ENCODE assay signal across 20 cellular contexts in the genomic region with DNA sequence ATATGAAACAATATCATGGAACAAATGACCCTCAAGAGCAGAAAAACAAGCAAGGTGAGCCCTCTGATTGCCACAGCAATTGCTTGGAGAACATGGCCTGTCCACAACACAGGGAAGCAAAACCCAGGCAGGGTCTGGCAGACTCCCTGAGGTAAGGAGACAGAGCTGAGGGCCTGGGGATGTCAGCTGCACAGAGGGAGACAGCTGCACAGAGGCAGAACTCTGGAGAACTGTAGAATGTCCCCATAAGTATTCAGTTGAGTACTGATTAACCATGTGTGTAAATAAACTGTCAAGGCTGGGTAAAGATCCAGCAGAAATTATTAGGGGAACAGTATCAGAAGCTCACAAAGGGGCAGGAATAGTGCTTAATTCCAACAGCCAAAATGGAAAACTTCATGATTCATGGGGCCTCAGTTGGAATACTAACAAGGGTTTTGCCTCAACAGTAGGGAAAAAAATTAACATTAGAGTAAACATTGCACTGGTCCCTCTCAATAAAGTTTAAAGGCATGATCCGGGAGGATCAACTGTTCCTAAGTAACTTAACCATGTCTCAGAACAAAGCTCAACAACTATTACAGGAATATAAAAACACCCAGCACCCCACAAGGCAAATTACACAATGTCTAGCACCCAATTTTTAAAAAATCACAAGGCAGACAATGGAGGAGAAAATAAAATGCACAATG.
"Had no signal": no experiment of that assay in that cellular context is flagged by ENCODE, and none has a peak within 500 bp of the region (broad histone marks: within the 10 kb centered on the region; RNA-seq: fewer than 3 reads in every experiment).

No MANE protein-coding gene starts in this region.

- H3K27ac Mint-ChIP-seq: activated CD8-positive, alpha-beta memory T cell treated with anti-CD3 and anti-CD28 coated beads, Interleukin-2, amount 10 ng/mL, durations not matched to agents 7 days and 5 days; activated naive CD4-positive, alpha-beta T cell treated with anti-CD3 and anti-CD28 coated beads, Interleukin-2, amount 50 U/mL, for 72 hours; activated T-cell treated with anti-CD3 and anti-CD28 coated beads, Interleukin-2, amount 50 U/mL, for 24 hours; brain; dendritic cell treated with granulocyte-macrophage colony-stimulating factor and Interleukin-4, amounts not matched to agents 40 ng/mL and 50 ng/mL, for 4 days; effector memory CD8-positive, alpha-beta T cell; T-helper 17 cell had no signal

- H3K27ac ChIP-seq: neutrophil, prostate gland had no signal

- H3K9me3 ChIP-seq: neutrophil, prostate gland had no signal

- H3K36me3 Mint-ChIP-seq: activated CD8-positive, alpha-beta memory T cell treated with anti-CD3 and anti-CD28 coated beads, Interleukin-2, amount 10 ng/mL, durations not matched to agents 7 days and 5 days; activated naive CD4-positive, alpha-beta T cell treated with anti-CD3 and anti-CD28 coated beads, Interleukin-2, amount 50 U/mL, for 72 hours; brain had no signal

- DNase-seq: activated CD4-positive, alpha-beta T cell treated with anti-CD3 and anti-CD28 coated beads, Interleukin-2, amount 50 U/mL, for 4 hours; activated CD4-positive, CD25-positive, alpha-beta regulatory T cell treated with anti-CD3 and anti-CD28 coated beads, Interleukin-2, amount 50 U/mL, for 72 hours; activated CD8-positive, alpha-beta memory T cell treated with anti-CD3 and anti-CD28 coated beads, Interleukin-2, amount 10 ng/mL, durations not matched to agents 7 days and 5 days; activated effector memory CD4-positive, alpha-beta T cell treated with Interleukin-2 at 50 U/mL for 16 hours; activated T-cell treated with anti-CD3 and anti-CD28 coated beads, Interleukin-2, amount 50 U/mL, for 24 hours; amygdala; effector memory CD8-positive, alpha-beta T cell; hypothalamus; left cardiac atrium; stimulated activated CD4-positive, alpha-beta T cell treated with anti-CD3 and anti-CD28 coated beads, Interleukin-12 subunit alpha, Interleukin-12 subunit beta, amount 100 ng/mL, for 4 hours; stimulated activated naive CD4-positive, alpha-beta T cell treated with Interleukin-2 at 50 U/mL for 16 hours; T-helper 17 cell; trophoblast cell had no signal

- H3K4me1 Mint-ChIP-seq: activated CD8-positive, alpha-beta memory T cell treated with anti-CD3 and anti-CD28 coated beads, Interleukin-2, amount 10 ng/mL, durations not matched to agents 7 days and 5 days; brain; central memory CD8-positive, alpha-beta T cell; T-helper 17 cell had no signal

- FAIRE-seq: TTC549 had no signal

- H3K27me3 Mint-ChIP-seq: activated CD8-positive, alpha-beta memory T cell treated with anti-CD3 and anti-CD28 coated beads, Interleukin-2, amount 10 ng/mL, durations not matched to agents 7 days and 5 days; activated T-cell treated with anti-CD3 and anti-CD28 coated beads, Interleukin-2, amount 50 U/mL, for 24 hours; brain; central memory CD8-positive, alpha-beta T cell; dendritic cell treated with granulocyte-macrophage colony-stimulating factor and Interleukin-4, amounts not matched to agents 40 ng/mL and 50 ng/mL, for 4 days; effector memory CD8-positive, alpha-beta T cell; T-helper 17 cell had no signal

- H3K27me3 ChIP-seq: neutrophil had no signal

- H3K36me3 ChIP-seq: neutrophil, prostate gland had no signal

- H3K4me1 ChIP-seq: prostate gland had no signal

- H3K4me3 Mint-ChIP-seq: activated CD8-positive, alpha-beta memory T cell treated with anti-CD3 and anti-CD28 coated beads, Interleukin-2, amount 10 ng/mL, durations not matched to agents 7 days and 5 days; activated T-cell treated with anti-CD3 and anti-CD28 coated beads, Interleukin-2, amount 50 U/mL, for 24 hours; brain; central memory CD8-positive, alpha-beta T cell; dendritic cell treated with granulocyte-macrophage colony-stimulating factor and Interleukin-4, amounts not matched to agents 40 ng/mL and 50 ng/mL, for 4 days; effector memory CD8-positive, alpha-beta T cell; T-helper 17 cell had no signal

- H3K4me3 ChIP-seq: prostate gland had no signal

- H3K9me3 Mint-ChIP-seq: activated naive CD4-positive, alpha-beta T cell treated with anti-CD3 and anti-CD28 coated beads, Interleukin-2, amount 50 U/mL, for 72 hours; activated T-cell treated with anti-CD3 and anti-CD28 coated beads, Interleukin-2, amount 50 U/mL, for 24 hours; dendritic cell treated with granulocyte-macrophage colony-stimulating factor and Interleukin-4, amounts not matched to agents 40 ng/mL and 50 ng/mL, for 4 days; effector memory CD8-positive, alpha-beta T cell had no signal
